Comparison of ENCODE assay signal across 7 cellular contexts in the genomic region with DNA sequence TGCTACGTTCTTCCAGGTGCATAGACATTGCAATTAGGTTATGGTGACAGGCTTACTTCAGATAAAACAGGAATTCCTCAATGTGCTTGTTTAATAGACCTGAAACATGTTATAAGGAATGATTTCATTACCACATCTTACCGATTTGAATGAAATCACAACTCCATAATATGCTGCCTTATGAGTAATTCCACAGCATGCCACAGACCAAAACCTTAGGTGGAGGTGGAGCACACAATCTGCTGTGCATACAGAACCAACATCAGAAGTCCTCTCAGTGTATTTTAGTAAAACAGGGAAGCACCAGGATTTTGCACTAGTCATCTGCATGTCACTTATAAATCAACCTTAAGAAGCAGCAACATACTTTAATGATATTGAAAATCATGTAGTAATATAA.
"Had no signal": no experiment of that assay in that cellular context is flagged by ENCODE, and none has a peak within 500 bp of the region (broad histone marks: within the 10 kb centered on the region; RNA-seq: fewer than 3 reads in every experiment).

No MANE protein-coding gene starts in this region.

- H2AFZ ChIP-seq: GM23338 had no signal

- H3K4me1 Mint-ChIP-seq: GM23338 had no signal

- H3K4me3 Mint-ChIP-seq: GM23338, H9, IgD-negative memory B cell had no signal

- H3K27ac Mint-ChIP-seq: GM23338, H9, IgD-negative memory B cell had no signal

- H3K4me2 ChIP-seq: GM23338 had no signal

- H3K4me3 ChIP-seq: GM23338 had no signal

- FAIRE-seq: H1, H54, HepG2 had no signal

- DNase-seq: H9, HCEC 1CT had no signal

- H3K9me3 Mint-ChIP-seq: GM23338 had no signal

- ATAC-seq: GM23338, HepG2 had no signal

- H3K36me3 Mint-ChIP-seq: IgD-negative memory B cell had no signal
